In genomic region chr16:52578007-52578828, GRCh38 we compare ENCODE assay signal across 1 cellular context.
A peak's percentile ranks its signal among the peaks of the same experiment; 100 is the strongest.
TF ChIP-seq lines count a peak whose summit lies in the region.

No MANE protein-coding gene starts in this region.

TF ChIP-seq in HepG2, 621 proteins besides CTCF, POLR2A, EP300 and RAD21 (continued from another document and continues in another):
- TF ChIP-seq UBTF (CRISPR knock-in tag; IDR thresholded peaks at IDR 0.05) (no peak; the same call in none of the 2 replicates), EHMT2 (IDR thresholded peaks at IDR 0.05; ENCODE audit: borderline replicate concordance, low read depth, low read length) (no peak), JUNB (CRISPR knock-in tag; IDR thresholded peaks at IDR 0.05; ENCODE audit: borderline replicate concordance) (no peak), ZNF678 (CRISPR knock-in tag; IDR thresholded peaks at IDR 0.05) (no peak), ZNF773 (CRISPR knock-in tag; IDR thresholded peaks at IDR 0.05; ENCODE audit: borderline replicate concordance) (no peak), NAIF1 (CRISPR knock-in tag; IDR thresholded peaks at IDR 0.05; ENCODE audit: borderline replicate concordance) (no peak; the same call in 1 of the 2 replicates), ARNT2 (CRISPR knock-in tag; IDR thresholded peaks at IDR 0.05; ENCODE audit: low read depth) (0 out of 2 replicates have a peak, but pooled peaks have one; percentile 28), REXO4 (CRISPR knock-in tag; IDR thresholded peaks at IDR 0.05; ENCODE audit: borderline replicate concordance) (no peak), KLF11 (CRISPR knock-in tag; IDR thresholded peaks at IDR 0.05) (no peak), GLI4 (CRISPR knock-in tag; IDR thresholded peaks at IDR 0.05; ENCODE audit: borderline replicate concordance) (no peak), NFIB (CRISPR knock-in tag; IDR thresholded peaks at IDR 0.05; ENCODE audit: borderline replicate concordance) (no peak), NBN (conservative IDR thresholded peaks at IDR 0.05) (no peak), SRSF4 (IDR thresholded peaks at IDR 0.05; ENCODE audit: low read depth, low read length, poor library complexity, severe bottlenecking) (no peak), IRF9 (CRISPR knock-in tag; IDR thresholded peaks at IDR 0.05; ENCODE audit: borderline replicate concordance) (peak; percentile 53; the same call in 1 of the 2 replicates), ZBTB20 (CRISPR knock-in tag; IDR thresholded peaks at IDR 0.05; ENCODE audit: borderline replicate concordance, low read depth) (peak; percentile 42; the same call in 1 of the 2 replicates), ATF7-NPFF (CRISPR knock-in tag; IDR thresholded peaks at IDR 0.05; ENCODE audit: low read depth) (no peak), MBD4 (IDR thresholded peaks at IDR 0.05; ENCODE audit: borderline replicate concordance, low read length) (peak; percentile 92; the same call in 1 of the 2 replicates), TBP (CRISPR knock-in tag; IDR thresholded peaks at IDR 0.05) (no peak), ZXDC (CRISPR knock-in tag; IDR thresholded peaks at IDR 0.05) (no peak), HMG20B (CRISPR knock-in tag; conservative IDR thresholded peaks at IDR 0.05) (peak; percentile 29; the same call in 1 of the 2 replicates), ZSCAN12 (CRISPR knock-in tag; IDR thresholded peaks at IDR 0.05) (no peak), KDM5B (CRISPR knock-in tag; IDR thresholded peaks at IDR 0.05; ENCODE audit: borderline replicate concordance) (no peak), ZBTB39 (CRISPR knock-in tag; IDR thresholded peaks at IDR 0.05) (no peak), ZNF264 (CRISPR knock-in tag; IDR thresholded peaks at IDR 0.05) (peak; percentile 50; the same call in 1 of the 2 replicates), MXI1 (IDR thresholded peaks at IDR 0.05; ENCODE audit: borderline replicate concordance, low read depth, low read length) (no peak), TSC22D2 (CRISPR knock-in tag; IDR thresholded peaks at IDR 0.05; ENCODE audit: borderline replicate concordance) (no peak), ZBTB7A (CRISPR knock-in tag; IDR thresholded peaks at IDR 0.05) (no peak; the same call in 1 of the 2 replicates), MAX (IDR thresholded peaks at IDR 0.05) (peak; percentile 25; the same call in 1 of the 2 replicates), ZNF318 (CRISPR knock-in tag; IDR thresholded peaks at IDR 0.05) (no peak), EZH2 (conservative IDR thresholded peaks at IDR 0.05; ENCODE audit: low read depth, low read length) (no peak), ZNF256 (CRISPR knock-in tag; conservative IDR thresholded peaks at IDR 0.05) (no peak), ZNF577 (CRISPR knock-in tag; IDR thresholded peaks at IDR 0.05; ENCODE audit: borderline replicate concordance, low read depth) (no peak), ZNF138 (CRISPR knock-in tag; IDR thresholded peaks at IDR 0.05; ENCODE audit: low read depth) (no peak), LCORL (IDR thresholded peaks at IDR 0.05) (no peak), LCORL (CRISPR knock-in tag; IDR thresholded peaks at IDR 0.05) (no peak; the same call in none of the 2 replicates), REPIN1 (CRISPR knock-in tag; IDR thresholded peaks at IDR 0.05; ENCODE audit: borderline replicate concordance, low read depth) (no peak), ZNF775 (CRISPR knock-in tag; IDR thresholded peaks at IDR 0.05; ENCODE audit: borderline replicate concordance) (peak; percentile 24; the same call in 1 of the 2 replicates), FOSL2 (CRISPR knock-in tag; IDR thresholded peaks at IDR 0.05) (peak; percentile 76), MYC (CRISPR knock-in tag; IDR thresholded peaks at IDR 0.05; ENCODE audit: borderline replicate concordance) (no peak), AKNA (CRISPR knock-in tag; IDR thresholded peaks at IDR 0.05; ENCODE audit: borderline replicate concordance) (no peak), ZBTB8A (CRISPR knock-in tag; IDR thresholded peaks at IDR 0.05; ENCODE audit: borderline replicate concordance, low read depth) (no peak)
